8 cellular contexts compared by ENCODE assay signal in genomic region chr5:179620703-179621350, GRCh38. TPM values are rescaled to one million over a fixed set of nuclear protein-coding genes. Genes with fewer than 3 reads are reported as not detected.
DNase-seq lines count a peak whose midpoint lies in the region; ATAC-seq, FAIRE-seq and TF ChIP-seq lines count a peak whose summit lies in the region.

No MANE protein-coding gene starts in this region.

- WGBS in SK-N-SH (ENCODE audit: low lambda C conversion rate) = 2% methylated on average over 5 of the region's 5 CpGs

- H3K4me3 ChIP-seq in SK-N-SH (ENCODE audit: low read depth in 2 of 2, low read length in 1 of 2) = peak overlapping the region; percentile 97 to 98
- H3K4me3 ChIP-seq in iPS-11a (ENCODE audit: low read depth, low read length) = peak overlapping the region; percentile 97

- H3K36me3 ChIP-seq in SK-N-SH (replicated peaks in 1 of 2; ENCODE audit: control insufficient read depth in 1 of 2, insufficient read depth in 2 of 2, low read length in 1 of 2) = peaks cover 65 to 72% of the 10 kb centered on the region in 2 experiments

- peak overlapping the region; percentile 87 for H3K9ac ChIP-seq in SK-N-SH

- H3K4me1 Mint-ChIP-seq in activated CD4-positive, alpha-beta memory T cell treated with anti-CD3 and anti-CD28 coated beads, Interleukin-2, amount 10 ng/mL, durations not matched to agents 7 days and 5 days = peaks cover 65% of the 10 kb centered on the region
- H3K4me1 Mint-ChIP-seq in stimulated activated naive B cell treated with anti-CD40 and anti-IgM and Interleukin-4, amounts not matched to agents 10 μg/mL and 1 μg/mL and 100 μg/mL, for 72 hours = peaks cover 39 to 78% of the 10 kb centered on the region in 2 donors

- peaks cover 76% of the 10 kb centered on the region for H3K36me3 Mint-ChIP-seq in activated CD4-positive, alpha-beta memory T cell treated with anti-CD3 and anti-CD28 coated beads, Interleukin-2, amount 10 ng/mL, durations not matched to agents 7 days and 5 days (ENCODE audit: low read depth)
- peaks cover 66 to 70% of the 10 kb centered on the region in 2 donors for H3K36me3 Mint-ChIP-seq in stimulated activated naive B cell treated with anti-CD40 and anti-IgM and Interleukin-4, amounts not matched to agents 10 μg/mL and 1 μg/mL and 100 μg/mL, for 72 hours

- H3K4me2 ChIP-seq in SK-N-SH = peak overlapping the region; percentile 90

- peaks cover 57% of the 10 kb centered on the region for H3F3A ChIP-seq in SK-N-SH (replicated peaks; ENCODE audit: insufficient read depth)

- H3K79me2 ChIP-seq in SK-N-SH (ENCODE audit: insufficient read depth) = peaks cover 81% of the 10 kb centered on the region

- peaks cover 21 to 37% of the 10 kb centered on the region in 2 experiments; a peak in 3 of 4 replicates for H3K4me1 ChIP-seq in SK-N-SH (ENCODE audit: control insufficient read depth in 1 of 2, insufficient read depth in 2 of 2, low read depth in 1 of 2, low read length in 1 of 2)

- TF ChIP-seq EP300 in SK-N-SH (IDR thresholded peaks at IDR 0.05; ENCODE audit: borderline replicate concordance in 1 of 2, low read depth in 1 of 2, low read length in 1 of 2) = no peak

- CTCF ChIA-PET in SK-N-SH (lab: Yijun Ruan, JAX) = interaction anchor here (1.0 to 1.8 kb wide), 5 partner anchors 9 to 62 kb away, joined by 3 to 5 read pairs (median 3); no protein-coding TSS in a partner anchor
- CTCF ChIA-PET in activated CD4-positive, alpha-beta memory T cell treated with anti-CD3 and anti-CD28 coated beads, Interleukin-2, amount 10 ng/mL, durations not matched to agents 7 days and 5 days (lab: Charles Lee) = interaction anchor here (0.9 to 1.1 kb wide), 2 partner anchors 9 to 13 kb away, joined by 3 to 4 read pairs; no protein-coding TSS in a partner anchor

- DNase-seq in SK-N-SH (no peak), GM19240 (ENCODE audit: insufficient read length, low spot score) (no peak), RCC 7860 (ENCODE audit: low spot score) (no peak), D721Med (ENCODE audit: insufficient read length, low spot score) (no peak)
- no peak for DNase-seq in activated CD4-positive, alpha-beta memory T cell treated with anti-CD3 and anti-CD28 coated beads, Interleukin-2, amount 10 ng/mL, durations not matched to agents 7 days and 5 days
- no peak for DNase-seq in stimulated activated naive B cell treated with anti-CD40 and anti-IgM and Interleukin-4, amounts not matched to agents 10 μg/mL and 1 μg/mL and 100 μg/mL, for 72 hours

- H3K9me3 ChIP-seq in SK-N-SH = no peaks in the 10 kb centered on the region

- H3K4me3 Mint-ChIP-seq in activated CD4-positive, alpha-beta memory T cell treated with anti-CD3 and anti-CD28 coated beads, Interleukin-2, amount 10 ng/mL, durations not matched to agents 7 days and 5 days = peak overlapping the region; percentile 91
- peak overlapping the region; percentile 97 to 99 for H3K4me3 Mint-ChIP-seq in stimulated activated naive B cell treated with anti-CD40 and anti-IgM and Interleukin-4, amounts not matched to agents 10 μg/mL and 1 μg/mL and 100 μg/mL, for 72 hours

- peak overlapping the region; percentile 80 for H3K27ac Mint-ChIP-seq in activated CD4-positive, alpha-beta memory T cell treated with anti-CD3 and anti-CD28 coated beads, Interleukin-2, amount 10 ng/mL, durations not matched to agents 7 days and 5 days
- peak overlapping the region; percentile 99 for H3K27ac Mint-ChIP-seq in stimulated activated naive B cell treated with anti-CD40 and anti-IgM and Interleukin-4, amounts not matched to agents 10 μg/mL and 1 μg/mL and 100 μg/mL, for 72 hours

- FAIRE-seq in RCC 7860 (lab: Jason Lieb, UNC) (no peak), D721Med (lab: Jason Lieb, UNC) (no peak)

- H3K27me3 Mint-ChIP-seq in activated CD4-positive, alpha-beta memory T cell treated with anti-CD3 and anti-CD28 coated beads, Interleukin-2, amount 10 ng/mL, durations not matched to agents 7 days and 5 days = no peaks in the 10 kb centered on the region
- H3K27me3 Mint-ChIP-seq in stimulated activated naive B cell treated with anti-CD40 and anti-IgM and Interleukin-4, amounts not matched to agents 10 μg/mL and 1 μg/mL and 100 μg/mL, for 72 hours = no peaks in the 10 kb centered on the region

- peaks cover 73% of the 10 kb centered on the region for H4K20me1 ChIP-seq in SK-N-SH (ENCODE audit: insufficient read depth)

- POLR2A ChIA-PET in SK-N-SH (lab: Yijun Ruan, JAX) = interaction anchor here (0.6 to 1.1 kb wide), 2 partner anchors 10 to 13 kb away, joined by 3 to 8 read pairs; no protein-coding TSS in a partner anchor
- POLR2A ChIA-PET in activated CD4-positive, alpha-beta memory T cell treated with anti-CD3 and anti-CD28 coated beads, Interleukin-2, amount 10 ng/mL, durations not matched to agents 7 days and 5 days (lab: Charles Lee) = interaction anchor here (1.2 to 13.4 kb wide), 9 partner anchors 15 to 180 kb away, joined by 3 to 378 read pairs (median 14); partner anchors contain the start of genes CANX, CBY3, MAML1 and RUFY1

- H3K27me3 ChIP-seq in SK-N-SH (ENCODE audit: insufficient read depth) = no peaks in the 10 kb centered on the region

- peak overlapping the region in 1 of 2 experiments; percentile 50; a peak in 2 of 4 replicates for H3K27ac ChIP-seq in SK-N-SH (ENCODE audit: low read depth in 2 of 2, low read length in 1 of 2)

- no peak for ATAC-seq in SK-N-SH treated with all-trans-retinoic acid at 6 μM for 48 hours
- ATAC-seq in stimulated activated naive B cell treated with anti-CD40 and anti-IgM and Interleukin-4, amounts not matched to agents 10 μg/mL and 1 μg/mL and 100 μg/mL, for 72 hours (replicated peaks) = no peak

- TF ChIP-seq CTCF in SK-N-SH (IDR thresholded peaks at IDR 0.05) = no peak
- no peak for TF ChIP-seq CTCF in D721Med (IDR thresholded peaks at IDR 0.05; ENCODE audit: insufficient read depth, missing control alignments)

- TF ChIP-seq RAD21 in SK-N-SH (IDR thresholded peaks at IDR 0.05; ENCODE audit: low read length) = no peak

- H3K9me3 Mint-ChIP-seq in activated CD4-positive, alpha-beta memory T cell treated with anti-CD3 and anti-CD28 coated beads, Interleukin-2, amount 10 ng/mL, durations not matched to agents 7 days and 5 days = no peaks in the 10 kb centered on the region
- H3K9me3 Mint-ChIP-seq in stimulated activated naive B cell treated with anti-CD40 and anti-IgM and Interleukin-4, amounts not matched to agents 10 μg/mL and 1 μg/mL and 100 μg/mL, for 72 hours = no peaks in the 10 kb centered on the region

- no peaks in the 10 kb centered on the region for H3K9me2 ChIP-seq in SK-N-SH

- no peak overlapping the region for H2AFZ ChIP-seq in SK-N-SH (ENCODE audit: low read depth)

TF ChIP-seq in SK-N-SH, 30 proteins besides CTCF, POLR2A, EP300 and RAD21:
- no peak for TF ChIP-seq MEF2A (IDR thresholded peaks at IDR 0.05; ENCODE audit: borderline replicate concordance, low read depth)
- TF ChIP-seq GABPA (IDR thresholded peaks at IDR 0.05; ENCODE audit: low read depth) = no peak
- no peak for TF ChIP-seq USF1 (IDR thresholded peaks at IDR 0.05; ENCODE audit: borderline replicate concordance, low read depth)
- TF ChIP-seq NRF1 (IDR thresholded peaks at IDR 0.05; ENCODE audit: low read depth, low read length) = no peak
- no peak for TF ChIP-seq CHD2 (IDR thresholded peaks at IDR 0.05; ENCODE audit: low read length, partially characterized antibody)
- TF ChIP-seq SMC3 (IDR thresholded peaks at IDR 0.05; ENCODE audit: low read depth, low read length) = no peak
- TF ChIP-seq YY1 (IDR thresholded peaks at IDR 0.05; ENCODE audit: low read depth) = no peak
- no peak for TF ChIP-seq TEAD4 (IDR thresholded peaks at IDR 0.05; ENCODE audit: borderline replicate concordance, insufficient read depth)
TF ChIP-seq in SK-N-SH: peak in this region for 0.

TF ChIP-seq in SK-N-SH treated with all-trans-retinoic acid at 6 μM for 48 hours, 23 proteins besides CTCF, POLR2A, EP300 and RAD21 (continues in another document):
- TF ChIP-seq ZC3H10 (CRISPR knock-in tag; IDR thresholded peaks at IDR 0.05) (no peak), CSDC2 (CRISPR knock-in tag; IDR thresholded peaks at IDR 0.05) (no peak), ZNF565 (CRISPR knock-in tag; conservative IDR thresholded peaks at IDR 0.05; ENCODE audit: low read depth) (no peak), PPARA (CRISPR knock-in tag; IDR thresholded peaks at IDR 0.05; ENCODE audit: borderline replicate concordance) (no peak), ZFP30 (CRISPR knock-in tag; IDR thresholded peaks at IDR 0.05) (no peak), ZNF8 (CRISPR knock-in tag; IDR thresholded peaks at IDR 0.05) (no peak)
- TF ChIP-seq, protein P1, sequence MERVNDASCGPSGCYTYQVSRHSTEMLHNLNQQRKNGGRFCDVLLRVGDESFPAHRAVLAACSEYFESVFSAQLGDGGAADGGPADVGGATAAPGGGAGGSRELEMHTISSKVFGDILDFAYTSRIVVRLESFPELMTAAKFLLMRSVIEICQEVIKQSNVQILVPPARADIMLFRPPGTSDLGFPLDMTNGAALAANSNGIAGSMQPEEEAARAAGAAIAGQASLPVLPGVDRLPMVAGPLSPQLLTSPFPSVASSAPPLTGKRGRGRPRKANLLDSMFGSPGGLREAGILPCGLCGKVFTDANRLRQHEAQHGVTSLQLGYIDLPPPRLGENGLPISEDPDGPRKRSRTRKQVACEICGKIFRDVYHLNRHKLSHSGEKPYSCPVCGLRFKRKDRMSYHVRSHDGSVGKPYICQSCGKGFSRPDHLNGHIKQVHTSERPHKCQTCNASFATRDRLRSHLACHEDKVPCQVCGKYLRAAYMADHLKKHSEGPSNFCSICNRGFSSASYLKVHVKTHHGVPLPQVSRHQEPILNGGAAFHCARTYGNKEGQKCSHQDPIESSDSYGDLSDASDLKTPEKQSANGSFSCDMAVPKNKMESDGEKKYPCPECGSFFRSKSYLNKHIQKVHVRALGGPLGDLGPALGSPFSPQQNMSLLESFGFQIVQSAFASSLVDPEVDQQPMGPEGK (CRISPR knock-in tag; IDR thresholded peaks at IDR 0.05; ENCODE audit: borderline replicate concordance) = no peak
- TF ChIP-seq, protein P2, sequence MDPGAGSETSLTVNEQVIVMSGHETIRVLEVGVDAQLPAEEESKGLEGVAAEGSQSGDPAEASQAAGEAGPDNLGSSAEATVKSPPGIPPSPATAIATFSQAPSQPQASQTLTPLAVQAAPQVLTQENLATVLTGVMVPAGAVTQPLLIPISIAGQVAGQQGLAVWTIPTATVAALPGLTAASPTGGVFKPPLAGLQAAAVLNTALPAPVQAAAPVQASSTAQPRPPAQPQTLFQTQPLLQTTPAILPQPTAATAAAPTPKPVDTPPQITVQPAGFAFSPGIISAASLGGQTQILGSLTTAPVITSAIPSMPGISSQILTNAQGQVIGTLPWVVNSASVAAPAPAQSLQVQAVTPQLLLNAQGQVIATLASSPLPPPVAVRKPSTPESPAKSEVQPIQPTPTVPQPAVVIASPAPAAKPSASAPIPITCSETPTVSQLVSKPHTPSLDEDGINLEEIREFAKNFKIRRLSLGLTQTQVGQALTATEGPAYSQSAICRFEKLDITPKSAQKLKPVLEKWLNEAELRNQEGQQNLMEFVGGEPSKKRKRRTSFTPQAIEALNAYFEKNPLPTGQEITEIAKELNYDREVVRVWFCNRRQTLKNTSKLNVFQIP (CRISPR knock-in tag; IDR thresholded peaks at IDR 0.05; ENCODE audit: borderline replicate concordance, low read depth) = no peak

RNA-seq across cellular contexts. Expression of gene HNRNPH1, which starts 2.6 kb away (rescaled TPM):
- polyA plus RNA-seq in SK-N-SH (2012; rRNA removed) = 192 and 197 TPM in 2 replicates
- polyA plus RNA-seq in SK-N-SH (2012; cell fraction: cytosol; rRNA removed) = 150 and 183 TPM in 2 replicates
- 420 and 667 TPM in 2 replicates for polyA plus RNA-seq in SK-N-SH (2012; cell fraction: nucleus; rRNA removed)
- 100 to 1,000 TPM; 675 to 699 TPM for total RNA-seq in activated CD4-positive, alpha-beta memory T cell treated with anti-CD3 and anti-CD28 coated beads, Interleukin-2, amount 10 ng/mL, durations not matched to agents 7 days and 5 days
